Comparison of ENCODE assay signal across 8 cellular contexts in the genomic region with DNA sequence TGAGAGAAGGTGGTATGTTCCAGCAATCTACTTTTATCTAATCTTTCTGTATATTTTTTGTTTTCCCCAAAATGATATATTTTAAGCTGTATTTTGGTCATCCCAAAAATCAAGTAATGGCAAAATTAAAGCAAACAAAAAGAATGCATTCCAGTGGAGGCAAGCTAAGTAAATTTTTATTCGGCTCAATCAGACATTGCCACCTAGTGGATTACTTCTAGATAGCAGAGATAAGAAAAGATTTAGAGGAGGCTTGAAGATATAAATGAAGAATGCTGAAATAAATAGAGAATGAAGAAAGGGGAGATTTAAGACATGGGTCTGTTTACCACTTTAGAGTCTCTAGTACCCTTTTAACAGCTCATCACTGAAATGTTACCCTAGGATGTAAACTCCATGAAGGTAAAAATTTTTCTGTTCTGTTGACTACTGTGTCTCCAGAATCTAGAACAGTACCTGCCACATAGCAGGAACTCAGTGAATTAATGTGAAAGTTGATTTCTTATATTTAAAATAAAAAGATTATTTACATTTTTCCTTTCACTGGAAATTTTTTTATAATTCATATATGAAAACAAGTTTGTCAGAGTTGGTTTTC.
DNase-seq lines count a peak whose midpoint lies in the region; ATAC-seq and TF ChIP-seq lines count a peak whose summit lies in the region.

No MANE protein-coding gene starts in this region.

- ATAC-seq in GM18907 (IDR thresholded peaks at IDR 0.05; ENCODE audit: unreplicated experiment), result peak; percentile 61
- no peak for ATAC-seq in HG02763 (IDR thresholded peaks at IDR 0.05; ENCODE audit: unreplicated experiment)

- in situ Hi-C loops in brain microvascular endothelial cell (cut with HindIII; ENCODE audit: low pct_ligation_motif_present, low sequenced_read_pairs), result no loop called here

- TF ChIP-seq RAD21 in liver (IDR thresholded peaks at IDR 0.05), result peak; percentile 94 to 95

- no peaks in the 10 kb centered on the region for H3K4me1 ChIP-seq in liver (ENCODE audit: control insufficient read depth in 4 of 4, insufficient read depth in 4 of 4, low read length in 3 of 4)

- H3K9me3 ChIP-seq in liver (ENCODE audit: control insufficient read depth in 4 of 4, low read length in 3 of 4), result no peaks in the 10 kb centered on the region

- H3K4me3 ChIP-seq in brain microvascular endothelial cell (ENCODE audit: low read depth, low read length), result no peak overlapping the region
- H3K4me3 ChIP-seq in liver (ENCODE audit: low read depth in 1 of 3, low read length in 3 of 3), result no peak overlapping the region

- WGBS in liver, result 2% methylated on average over 1 of the region's 1 CpG

- TF ChIP-seq CTCF in C4-2B (conservative IDR thresholded peaks at IDR 0.05), result peak; percentile 83
- TF ChIP-seq CTCF in brain microvascular endothelial cell (IDR thresholded peaks at IDR 0.05; ENCODE audit: low read depth, low read length, missing control alignments), result peak; percentile 54
- peak; percentile 67 for TF ChIP-seq CTCF in liver (IDR thresholded peaks at IDR 0.05; ENCODE audit: low read depth, low read length, missing input control)

- H3K27me3 ChIP-seq in brain microvascular endothelial cell (replicated peaks) (no peaks in the 10 kb centered on the region), liver (ENCODE audit: control insufficient read depth in 4 of 4, insufficient read depth in 4 of 4, low read length in 3 of 4) (no peaks in the 10 kb centered on the region)

- H3K36me3 ChIP-seq in brain microvascular endothelial cell (replicated peaks) (no peaks in the 10 kb centered on the region), liver (ENCODE audit: control insufficient read depth in 4 of 4, insufficient read depth in 3 of 4, low read depth in 1 of 4, low read length in 3 of 4) (no peaks in the 10 kb centered on the region)

- H3K27ac ChIP-seq in C4-2B (no peak overlapping the region), brain microvascular endothelial cell (no peak overlapping the region), liver (ENCODE audit: low read depth in 1 of 2, low read length in 2 of 2) (no peak overlapping the region)

- no peak overlapping the region for H3K9ac ChIP-seq in liver (ENCODE audit: low read depth in 1 of 2, low read length in 2 of 2)

- peak; percentile 45 for DNase-seq in NCI-H1694 (lab: John Stamatoyannopoulos, UW)
- peak; percentile 10 for DNase-seq in brain microvascular endothelial cell
- no peak for DNase-seq in HuH-7.5 (ENCODE audit: low spot score)
- DNase-seq in nucleus accumbens (lab: John Stamatoyannopoulos, UW), result no peak

TF ChIP-seq in liver, 16 proteins besides CTCF, POLR2A, EP300 and RAD21:
- TF ChIP-seq FOXA1 (IDR thresholded peaks at IDR 0.05), result no peak
- TF ChIP-seq, protein P1, sequence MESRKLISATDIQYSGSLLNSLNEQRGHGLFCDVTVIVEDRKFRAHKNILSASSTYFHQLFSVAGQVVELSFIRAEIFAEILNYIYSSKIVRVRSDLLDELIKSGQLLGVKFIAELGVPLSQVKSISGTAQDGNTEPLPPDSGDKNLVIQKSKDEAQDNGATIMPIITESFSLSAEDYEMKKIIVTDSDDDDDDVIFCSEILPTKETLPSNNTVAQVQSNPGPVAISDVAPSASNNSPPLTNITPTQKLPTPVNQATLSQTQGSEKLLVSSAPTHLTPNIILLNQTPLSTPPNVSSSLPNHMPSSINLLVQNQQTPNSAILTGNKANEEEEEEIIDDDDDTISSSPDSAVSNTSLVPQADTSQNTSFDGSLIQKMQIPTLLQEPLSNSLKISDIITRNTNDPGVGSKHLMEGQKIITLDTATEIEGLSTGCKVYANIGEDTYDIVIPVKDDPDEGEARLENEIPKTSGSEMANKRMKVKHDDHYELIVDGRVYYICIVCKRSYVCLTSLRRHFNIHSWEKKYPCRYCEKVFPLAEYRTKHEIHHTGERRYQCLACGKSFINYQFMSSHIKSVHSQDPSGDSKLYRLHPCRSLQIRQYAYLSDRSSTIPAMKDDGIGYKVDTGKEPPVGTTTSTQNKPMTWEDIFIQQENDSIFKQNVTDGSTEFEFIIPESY (IDR thresholded peaks at IDR 0.05), result no peak
- no peak for TF ChIP-seq GABPA (IDR thresholded peaks at IDR 0.05 in 1 of 2, conservative IDR thresholded peaks at IDR 0.05 in 1 of 2)
- no peak for TF ChIP-seq SP1 (IDR thresholded peaks at IDR 0.05)
- no peak for TF ChIP-seq EGR1 (IDR thresholded peaks at IDR 0.05; ENCODE audit: low read depth in 2 of 2)
- no peak for TF ChIP-seq HNF4A (conservative IDR thresholded peaks at IDR 0.05)
- no peak for TF ChIP-seq TAF1 (conservative IDR thresholded peaks at IDR 0.05)
- no peak for TF ChIP-seq HNF4G (IDR thresholded peaks at IDR 0.05)
- TF ChIP-seq, protein P2, sequence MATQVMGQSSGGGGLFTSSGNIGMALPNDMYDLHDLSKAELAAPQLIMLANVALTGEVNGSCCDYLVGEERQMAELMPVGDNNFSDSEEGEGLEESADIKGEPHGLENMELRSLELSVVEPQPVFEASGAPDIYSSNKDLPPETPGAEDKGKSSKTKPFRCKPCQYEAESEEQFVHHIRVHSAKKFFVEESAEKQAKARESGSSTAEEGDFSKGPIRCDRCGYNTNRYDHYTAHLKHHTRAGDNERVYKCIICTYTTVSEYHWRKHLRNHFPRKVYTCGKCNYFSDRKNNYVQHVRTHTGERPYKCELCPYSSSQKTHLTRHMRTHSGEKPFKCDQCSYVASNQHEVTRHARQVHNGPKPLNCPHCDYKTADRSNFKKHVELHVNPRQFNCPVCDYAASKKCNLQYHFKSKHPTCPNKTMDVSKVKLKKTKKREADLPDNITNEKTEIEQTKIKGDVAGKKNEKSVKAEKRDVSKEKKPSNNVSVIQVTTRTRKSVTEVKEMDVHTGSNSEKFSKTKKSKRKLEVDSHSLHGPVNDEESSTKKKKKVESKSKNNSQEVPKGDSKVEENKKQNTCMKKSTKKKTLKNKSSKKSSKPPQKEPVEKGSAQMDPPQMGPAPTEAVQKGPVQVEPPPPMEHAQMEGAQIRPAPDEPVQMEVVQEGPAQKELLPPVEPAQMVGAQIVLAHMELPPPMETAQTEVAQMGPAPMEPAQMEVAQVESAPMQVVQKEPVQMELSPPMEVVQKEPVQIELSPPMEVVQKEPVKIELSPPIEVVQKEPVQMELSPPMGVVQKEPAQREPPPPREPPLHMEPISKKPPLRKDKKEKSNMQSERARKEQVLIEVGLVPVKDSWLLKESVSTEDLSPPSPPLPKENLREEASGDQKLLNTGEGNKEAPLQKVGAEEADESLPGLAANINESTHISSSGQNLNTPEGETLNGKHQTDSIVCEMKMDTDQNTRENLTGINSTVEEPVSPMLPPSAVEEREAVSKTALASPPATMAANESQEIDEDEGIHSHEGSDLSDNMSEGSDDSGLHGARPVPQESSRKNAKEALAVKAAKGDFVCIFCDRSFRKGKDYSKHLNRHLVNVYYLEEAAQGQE (IDR thresholded peaks at IDR 0.05), result no peak
- no peak for TF ChIP-seq RXRA (IDR thresholded peaks at IDR 0.05)
- TF ChIP-seq JUND (IDR thresholded peaks at IDR 0.05), result no peak
- no peak for TF ChIP-seq FOXA2 (IDR thresholded peaks at IDR 0.05)
- TF ChIP-seq, protein P3, sequence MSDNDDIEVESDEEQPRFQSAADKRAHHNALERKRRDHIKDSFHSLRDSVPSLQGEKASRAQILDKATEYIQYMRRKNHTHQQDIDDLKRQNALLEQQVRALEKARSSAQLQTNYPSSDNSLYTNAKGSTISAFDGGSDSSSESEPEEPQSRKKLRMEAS (IDR thresholded peaks at IDR 0.05), result no peak
- TF ChIP-seq YY1 (IDR thresholded peaks at IDR 0.05), result no peak
- no peak for TF ChIP-seq NR2F2 (IDR thresholded peaks at IDR 0.05)

Comparison
In these comparisons a context has a peak if more than half of its experiments do, and no peak if none do; other contexts are left out.
1. DNase-seq: peak in NCI-H1694 (single experiment) and brain microvascular endothelial cell (single experiment); none in HuH-7.5 (single experiment) and nucleus accumbens (0 of 56).
2. Peak in every context shown above with its lines, with median percentiles within 50 percentile points of each other: CTCF ChIP-seq.